ENCODE assay signal across 8 cellular contexts in the genomic region with DNA sequence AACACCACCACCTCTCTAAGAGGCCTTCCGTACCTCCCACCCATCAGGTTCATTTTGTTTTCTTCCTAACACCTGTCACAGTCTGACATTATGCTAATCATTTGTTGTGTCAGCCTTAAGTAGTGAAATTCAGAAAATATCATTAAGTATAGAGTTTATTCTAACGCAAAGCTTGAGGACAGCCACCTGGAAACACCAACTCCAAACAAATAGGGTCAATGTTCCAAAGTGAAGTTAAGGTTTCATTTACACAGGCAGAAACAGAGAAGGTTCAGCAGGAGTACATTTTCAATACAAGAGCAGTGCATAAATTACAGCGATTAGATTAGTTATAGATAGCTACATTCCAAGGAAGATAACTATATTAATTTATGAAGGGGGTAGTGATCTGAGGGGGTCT. TPM values are rescaled to one million over a fixed set of nuclear protein-coding genes. Genes with fewer than 3 reads are reported as not detected.
DNase-seq lines count a peak whose midpoint lies in the region; ATAC-seq lines count a peak whose summit lies in the region.

No MANE protein-coding gene starts in this region.

- ATAC-seq in activated CD8-positive, alpha-beta T cell treated with anti-CD3 and anti-CD28 coated beads, Interleukin-2, amount 10 ng/mL, durations not matched to agents 7 days and 5 days, result no peak
- no peak for ATAC-seq in stimulated activated naive B cell treated with anti-CD40 and anti-IgM and Interleukin-4, amounts not matched to agents 10 μg/mL and 1 μg/mL and 100 μg/mL, for 72 hours (replicated peaks)
- no peak for ATAC-seq in GM18858 (IDR thresholded peaks at IDR 0.05; ENCODE audit: unreplicated experiment)

- H3K4me3 Mint-ChIP-seq in activated CD8-positive, alpha-beta T cell treated with anti-CD3 and anti-CD28 coated beads, Interleukin-2, amount 10 ng/mL, durations not matched to agents 7 days and 5 days, result peak overlapping the region; percentile 82
- H3K4me3 Mint-ChIP-seq in immature natural killer cell, result peak overlapping the region; percentile 91 to 97 (median 94)
- H3K4me3 Mint-ChIP-seq in stimulated activated naive B cell treated with anti-CD40 and anti-IgM and Interleukin-4, amounts not matched to agents 10 μg/mL and 1 μg/mL and 100 μg/mL, for 72 hours, result peak overlapping the region; percentile 91 to 93

- DNase-seq in NCI-H146 treated with DMSO at 0.1 percent for 48 hours (lab: John Stamatoyannopoulos, UW; ENCODE audit: unreplicated experiment), result peak; percentile 16
- no peak for DNase-seq in NCI-H146 (lab: John Stamatoyannopoulos, UW)
- no peak for DNase-seq in activated CD8-positive, alpha-beta T cell treated with anti-CD3 and anti-CD28 coated beads, Interleukin-2, amount 10 ng/mL, durations not matched to agents 7 days and 5 days
- DNase-seq in immature natural killer cell, result no peak
- no peak for DNase-seq in stimulated activated naive B cell treated with anti-CD40 and anti-IgM and Interleukin-4, amounts not matched to agents 10 μg/mL and 1 μg/mL and 100 μg/mL, for 72 hours
- no peak for DNase-seq in HUDEP-2 (lab: John Stamatoyannopoulos, UW; ENCODE audit: unreplicated experiment in 76 of 76)
- no peak for DNase-seq in anterior cingulate cortex (lab: John Stamatoyannopoulos, UW)

- POLR2A ChIA-PET in activated CD8-positive, alpha-beta T cell treated with anti-CD3 and anti-CD28 coated beads, Interleukin-2, amount 10 ng/mL, durations not matched to agents 7 days and 5 days (lab: Charles Lee), result interaction anchor here (1.2 to 2.1 kb wide), 4 partner anchors 8 to 163 kb away, joined by 4 to 7 read pairs (median 5); no protein-coding TSS in a partner anchor

- no peaks in the 10 kb centered on the region for H3K27me3 Mint-ChIP-seq in activated CD8-positive, alpha-beta T cell treated with anti-CD3 and anti-CD28 coated beads, Interleukin-2, amount 10 ng/mL, durations not matched to agents 7 days and 5 days (ENCODE audit: low read depth)
- peaks cover 2 to 15% (median 15%) of the 10 kb centered on the region in 3 donors for H3K27me3 Mint-ChIP-seq in immature natural killer cell (ENCODE audit: low read depth in 3 of 3)
- no peaks in the 10 kb centered on the region for H3K27me3 Mint-ChIP-seq in stimulated activated naive B cell treated with anti-CD40 and anti-IgM and Interleukin-4, amounts not matched to agents 10 μg/mL and 1 μg/mL and 100 μg/mL, for 72 hours

- peak overlapping the region; percentile 24 for H3K27ac Mint-ChIP-seq in activated CD8-positive, alpha-beta T cell treated with anti-CD3 and anti-CD28 coated beads, Interleukin-2, amount 10 ng/mL, durations not matched to agents 7 days and 5 days
- peak overlapping the region; percentile 92 to 98 (median 96) for H3K27ac Mint-ChIP-seq in immature natural killer cell
- H3K27ac Mint-ChIP-seq in stimulated activated naive B cell treated with anti-CD40 and anti-IgM and Interleukin-4, amounts not matched to agents 10 μg/mL and 1 μg/mL and 100 μg/mL, for 72 hours, result peak overlapping the region; percentile 62

- peaks cover 29% of the 10 kb centered on the region for H3K36me3 Mint-ChIP-seq in activated CD8-positive, alpha-beta T cell treated with anti-CD3 and anti-CD28 coated beads, Interleukin-2, amount 10 ng/mL, durations not matched to agents 7 days and 5 days (ENCODE audit: low read depth)
- H3K36me3 Mint-ChIP-seq in immature natural killer cell, result peaks cover 0 to 8% (median 8%) of the 10 kb centered on the region in 3 donors
- H3K36me3 Mint-ChIP-seq in stimulated activated naive B cell treated with anti-CD40 and anti-IgM and Interleukin-4, amounts not matched to agents 10 μg/mL and 1 μg/mL and 100 μg/mL, for 72 hours, result peaks cover 40 to 47% of the 10 kb centered on the region in 2 donors

- no peaks in the 10 kb centered on the region for H3K9me3 Mint-ChIP-seq in activated CD8-positive, alpha-beta T cell treated with anti-CD3 and anti-CD28 coated beads, Interleukin-2, amount 10 ng/mL, durations not matched to agents 7 days and 5 days (ENCODE audit: insufficient read depth)
- no peaks in the 10 kb centered on the region for H3K9me3 Mint-ChIP-seq in immature natural killer cell
- peaks cover 5 to 9% of the 10 kb centered on the region in 2 donors for H3K9me3 Mint-ChIP-seq in stimulated activated naive B cell treated with anti-CD40 and anti-IgM and Interleukin-4, amounts not matched to agents 10 μg/mL and 1 μg/mL and 100 μg/mL, for 72 hours

- peaks cover 47% of the 10 kb centered on the region for H3K4me1 Mint-ChIP-seq in activated CD8-positive, alpha-beta T cell treated with anti-CD3 and anti-CD28 coated beads, Interleukin-2, amount 10 ng/mL, durations not matched to agents 7 days and 5 days (ENCODE audit: low read depth)
- peaks cover 42 to 48% of the 10 kb centered on the region in 2 donors for H3K4me1 Mint-ChIP-seq in immature natural killer cell
- H3K4me1 Mint-ChIP-seq in stimulated activated naive B cell treated with anti-CD40 and anti-IgM and Interleukin-4, amounts not matched to agents 10 μg/mL and 1 μg/mL and 100 μg/mL, for 72 hours, result peaks cover 42 to 52% of the 10 kb centered on the region in 2 donors

- CTCF ChIA-PET in activated CD8-positive, alpha-beta T cell treated with anti-CD3 and anti-CD28 coated beads, Interleukin-2, amount 10 ng/mL, durations not matched to agents 7 days and 5 days (lab: Charles Lee), result interaction anchor here (1.0 to 2.1 kb wide), 2 partner anchors 15 to 345 kb away, joined by 3 to 9 read pairs; no protein-coding TSS in a partner anchor

RNA-seq across cellular contexts. Expression of a gene that starts 1.3 kb away (rescaled TPM):
- total RNA-seq in activated CD8-positive, alpha-beta T cell treated with anti-CD3 and anti-CD28 coated beads, Interleukin-2, amount 10 ng/mL, durations not matched to agents 7 days and 5 days, result 10 to 100 TPM; 36.9 to 44.7 TPM
- 10 to 100 TPM in 2 of 3 donors, 1 to 10 TPM in 1; 7.0 to 24.2 (median 15.5) TPM for polyA plus RNA-seq in immature natural killer cell

Comparison
In these comparisons a context has a peak if more than half of its experiments do, and no peak if none do; other contexts are left out.
1. H3K27ac Mint-ChIP-seq: peak in every context shown above with its lines; median percentile 96 in immature natural killer cell; 62 in stimulated activated naive B cell treated with anti-CD40 and anti-IgM and Interleukin-4, amounts not matched to agents 10 μg/mL and 1 μg/mL and 100 μg/mL, for 72 hours; 24 in activated CD8-positive, alpha-beta T cell treated with anti-CD3 and anti-CD28 coated beads, Interleukin-2, amount 10 ng/mL, durations not matched to agents 7 days and 5 days.